ENCODE assay signal across 8 cellular contexts in the genomic region with DNA sequence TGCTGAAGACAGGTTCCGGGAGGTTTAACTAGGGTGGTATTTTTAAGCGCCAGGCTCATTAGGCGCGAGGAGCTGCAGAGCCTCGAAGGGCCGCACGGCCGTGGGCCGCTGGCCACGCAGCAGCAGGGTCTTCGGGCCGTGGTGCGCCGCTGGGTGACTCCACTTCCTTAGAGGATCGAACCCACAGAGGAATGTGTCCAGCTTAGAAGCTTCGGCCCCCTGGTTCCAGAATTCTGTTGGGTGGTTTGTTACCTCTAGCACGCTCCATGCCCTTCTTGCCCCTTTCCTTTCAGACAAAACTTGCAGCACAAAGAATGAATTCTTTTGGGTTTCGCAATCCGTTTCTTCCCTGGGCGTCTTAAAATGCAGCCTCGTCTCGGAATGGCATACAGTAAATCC. TPM values are rescaled to one million over a fixed set of nuclear protein-coding genes. Genes with fewer than 3 reads are reported as not detected.
DNase-seq lines count a peak whose midpoint lies in the region; ATAC-seq and TF ChIP-seq lines count a peak whose summit lies in the region.

No MANE protein-coding gene starts in this region.

- H3K27ac Mint-ChIP-seq in Calu3 (ENCODE audit: unreplicated experiment): peak overlapping the region; percentile 97
- peak overlapping the region; percentile 95 for H3K27ac Mint-ChIP-seq in activated naive CD8-positive, alpha-beta T cell treated with anti-CD3 and anti-CD28 coated beads, Interleukin-2, amount 50 U/mL, for 24 hours

- CTCF ChIA-PET in Calu3 (lab: Charles Lee): interaction anchor here (0.6 to 1.5 kb wide), 10 partner anchors 11 to 1934 kb away, joined by 3 to 8 read pairs (median 3); a partner anchor contains a TSS

- no peak for TF ChIP-seq POLR2A in prostate gland (IDR thresholded peaks at IDR 0.05)

- H3K4me1 Mint-ChIP-seq in Calu3 (ENCODE audit: low read depth, unreplicated experiment): peaks cover 33% of the 10 kb centered on the region
- peaks cover 39% of the 10 kb centered on the region for H3K4me1 Mint-ChIP-seq in activated naive CD8-positive, alpha-beta T cell treated with anti-CD3 and anti-CD28 coated beads, Interleukin-2, amount 50 U/mL, for 24 hours

- peak overlapping the region; percentile 92 to 97 for H3K27ac ChIP-seq in prostate gland

- TF ChIP-seq CTCF in Calu3 (IDR thresholded peaks at IDR 0.05; ENCODE audit: unreplicated experiment) (no peak), prostate gland (IDR thresholded peaks at IDR 0.05) (peak in 2 of 4 experiments; percentile 4 to 9)

- peaks cover 8% of the 10 kb centered on the region for H3K4me1 ChIP-seq in prostate gland (replicated peaks)

- H3K4me3 Mint-ChIP-seq in Calu3 (ENCODE audit: low read depth, unreplicated experiment): peak overlapping the region; percentile 88
- H3K4me3 Mint-ChIP-seq in activated naive CD8-positive, alpha-beta T cell treated with anti-CD3 and anti-CD28 coated beads, Interleukin-2, amount 50 U/mL, for 24 hours: peak overlapping the region; percentile 92

- DNase-seq in Calu3 (peak; percentile 21), left ventricle myocardium superior (peak; percentile 63), prostate gland (ENCODE audit: low spot score) (peak; percentile 29), superior temporal gyrus (ENCODE audit: extremely low spot score) (no peak), NCI-H2171 (lab: John Stamatoyannopoulos, UW) (no peak)
- DNase-seq in activated naive CD8-positive, alpha-beta T cell treated with anti-CD3 and anti-CD28 coated beads, Interleukin-2, amount 50 U/mL, for 24 hours: peak; percentile 35

- no peaks in the 10 kb centered on the region for H3K9me3 Mint-ChIP-seq in Calu3 (ENCODE audit: low read depth, unreplicated experiment)
- no peaks in the 10 kb centered on the region for H3K9me3 Mint-ChIP-seq in activated naive CD8-positive, alpha-beta T cell treated with anti-CD3 and anti-CD28 coated beads, Interleukin-2, amount 50 U/mL, for 24 hours

- WGBS in prostate gland: 4% methylated on average over 22 of the region's 22 CpGs

- peak; percentile 2 for ATAC-seq in HG02870 (IDR thresholded peaks at IDR 0.05; ENCODE audit: unreplicated experiment)
- no peak for ATAC-seq in activated naive CD8-positive, alpha-beta T cell treated with anti-CD3 and anti-CD28 coated beads, Interleukin-2, amount 50 U/mL, for 24 hours
- ATAC-seq in left ventricle myocardium superior: peak; percentile 46
- no peak for ATAC-seq in GM18909 (IDR thresholded peaks at IDR 0.05; ENCODE audit: poor library complexity, unreplicated experiment)

- peak overlapping the region; percentile 68 to 83 for H3K4me3 ChIP-seq in prostate gland

- BruUV-seq in Calu3 (replicated peaks; lab: Mats Ljungman, UMichigan): TSS peak; percentile 92

- no peaks in the 10 kb centered on the region for H3K9me3 ChIP-seq in prostate gland

- H3K27me3 Mint-ChIP-seq in Calu3 (ENCODE audit: unreplicated experiment): no peaks in the 10 kb centered on the region
- no peaks in the 10 kb centered on the region for H3K27me3 Mint-ChIP-seq in activated naive CD8-positive, alpha-beta T cell treated with anti-CD3 and anti-CD28 coated beads, Interleukin-2, amount 50 U/mL, for 24 hours

- no peaks in the 10 kb centered on the region for H3K27me3 ChIP-seq in prostate gland (replicated peaks; ENCODE audit: insufficient read depth)

- intact Hi-C loops in Calu3 (cut with micrococcal nuclease; ENCODE audit: unreplicated experiment): loop anchor here (5.0 kb wide), 2 partner anchors 52 to 88 kb away; a partner anchor contains a TSS
- intact Hi-C loops in left ventricle myocardium superior (cut with micrococcal nuclease): loop anchor here (2.0 kb wide), 1 partner anchor 53 kb away; no protein-coding TSS in a partner anchor
- intact Hi-C loops in prostate gland (cut with DNase I): loop anchor here (1.0 to 10.0 kb wide), 4 partner anchors 53 to 135 kb away; a partner anchor contains a TSS

- no peaks in the 10 kb centered on the region for H3K36me3 ChIP-seq in prostate gland

- H3K36me3 Mint-ChIP-seq in Calu3 (ENCODE audit: insufficient read depth, unreplicated experiment): peaks cover 45% of the 10 kb centered on the region
- peaks cover 30% of the 10 kb centered on the region for H3K36me3 Mint-ChIP-seq in activated naive CD8-positive, alpha-beta T cell treated with anti-CD3 and anti-CD28 coated beads, Interleukin-2, amount 50 U/mL, for 24 hours (ENCODE audit: low read depth)

RNA-seq across cellular contexts. Expression of a gene that starts 0.8 kb away (rescaled TPM):
- 56.9 and 59.8 TPM in 2 replicates for total RNA-seq in Calu3 (2022)
- total RNA-seq in left ventricle myocardium superior: 24.5 TPM
- 10 to 100 TPM; 10.3 to 26.2 TPM for total RNA-seq in prostate gland

RNA-seq across cellular contexts. Expression of a gene that starts 44.0 kb away (rescaled TPM):
- total RNA-seq in Calu3 (2022) (not detected in 2 replicates), left ventricle myocardium superior (not detected), prostate gland (not detected)

RNA-seq across cellular contexts. Expression of a gene that starts 54.0 kb away (rescaled TPM):
- total RNA-seq in Calu3 (2022) (58.6 and 60.7 TPM in 2 replicates), left ventricle myocardium superior (40.9 TPM), prostate gland (10 to 100 TPM; 46.1 to 49.0 TPM)

Comparison
In these comparisons a context has a peak if more than half of its experiments do, and no peak if none do; other contexts are left out.
1. DNase-seq: peak in Calu3 (single experiment), activated naive CD8-positive, alpha-beta T cell treated with anti-CD3 and anti-CD28 coated beads, Interleukin-2, amount 50 U/mL, for 24 hours (single experiment), left ventricle myocardium superior (single experiment) and prostate gland (single experiment); none in superior temporal gyrus (single experiment) and NCI-H2171 (single experiment).
2. ATAC-seq: peak in HG02870 (single experiment) and left ventricle myocardium superior (single experiment); none in activated naive CD8-positive, alpha-beta T cell treated with anti-CD3 and anti-CD28 coated beads, Interleukin-2, amount 50 U/mL, for 24 hours (single experiment) and GM18909 (single experiment).